ENCODE assay signal across 19 cellular contexts in the genomic region with DNA sequence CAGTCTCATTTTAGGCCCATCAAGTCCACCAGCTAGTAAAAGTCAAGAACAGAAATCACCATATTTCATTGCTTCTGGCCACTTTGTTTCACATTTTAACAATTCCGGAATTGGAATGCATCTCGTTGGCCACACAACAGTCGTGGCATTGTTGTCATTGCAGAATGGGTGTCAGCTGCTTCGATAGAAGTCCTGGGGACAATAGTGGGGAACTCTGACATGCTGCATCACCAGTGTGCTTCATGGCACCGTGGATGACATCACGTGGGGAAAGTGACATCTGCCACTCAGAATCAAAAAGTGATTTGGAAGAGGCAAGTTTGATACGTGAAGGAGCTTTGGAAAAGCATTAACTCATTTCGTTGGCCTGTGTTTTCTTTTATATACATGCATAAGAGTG.
"Had no signal": no experiment of that assay in that cellular context is flagged by ENCODE, and none has a peak within 500 bp of the region (broad histone marks: within the 10 kb centered on the region; RNA-seq: fewer than 3 reads in every experiment).

No MANE protein-coding gene starts in this region.

- H3K4me1 ChIP-seq: gastroesophageal sphincter, heart right ventricle, left lung, pancreas, stomach, vagina had no signal

- ATAC-seq: effector memory CD8-positive, alpha-beta T cell; esophagus mucosa; gastroesophageal sphincter; heart right ventricle; left lung; natural killer cell; pancreas; sciatic nerve; stimulated activated memory B cell treated with anti-CD40 and anti-IgM and Interleukin-4, amounts not matched to agents 10 μg/mL and 1 μg/mL and 100 μg/mL, for 72 hours; WTC11 had no signal

- H3K4me2 ChIP-seq: smooth muscle cell had no signal

- H3K4me3 ChIP-seq: gastroesophageal sphincter, heart right ventricle, left lung, lung, pancreas, smooth muscle cell, stomach, thoracic aorta, vagina had no signal

- H3K27ac ChIP-seq: gastroesophageal sphincter, heart right ventricle, left lung, pancreas, stomach, thoracic aorta, vagina had no signal

- H3K36me3 ChIP-seq: gastroesophageal sphincter, heart right ventricle, left lung, pancreas, stomach, thoracic aorta, vagina had no signal

- H3K9me3 ChIP-seq: gastroesophageal sphincter, heart right ventricle, left lung, pancreas, stomach, thoracic aorta, vagina had no signal

- H3K27me3 ChIP-seq: gastroesophageal sphincter, heart right ventricle, left lung, pancreas, stomach, vagina had no signal

- DNase-seq: activated gamma-delta T cell treated with Interleukin-2 at 50 U/mL for 16 hours; activated T-cell treated with anti-CD3 and anti-CD28 coated beads, Interleukin-2, amount 50 U/mL, for 1 hour; effector memory CD8-positive, alpha-beta T cell; heart right ventricle; left lung; natural killer cell; pancreas; stimulated activated CD4-positive, alpha-beta T cell treated with anti-CD3 and anti-CD28 coated beads, Interleukin-15, amount 100 ng/mL, for 24 hours; stomach; T1000 had no signal
